Comparison of ENCODE assay signal across 8 cellular contexts in the genomic region with DNA sequence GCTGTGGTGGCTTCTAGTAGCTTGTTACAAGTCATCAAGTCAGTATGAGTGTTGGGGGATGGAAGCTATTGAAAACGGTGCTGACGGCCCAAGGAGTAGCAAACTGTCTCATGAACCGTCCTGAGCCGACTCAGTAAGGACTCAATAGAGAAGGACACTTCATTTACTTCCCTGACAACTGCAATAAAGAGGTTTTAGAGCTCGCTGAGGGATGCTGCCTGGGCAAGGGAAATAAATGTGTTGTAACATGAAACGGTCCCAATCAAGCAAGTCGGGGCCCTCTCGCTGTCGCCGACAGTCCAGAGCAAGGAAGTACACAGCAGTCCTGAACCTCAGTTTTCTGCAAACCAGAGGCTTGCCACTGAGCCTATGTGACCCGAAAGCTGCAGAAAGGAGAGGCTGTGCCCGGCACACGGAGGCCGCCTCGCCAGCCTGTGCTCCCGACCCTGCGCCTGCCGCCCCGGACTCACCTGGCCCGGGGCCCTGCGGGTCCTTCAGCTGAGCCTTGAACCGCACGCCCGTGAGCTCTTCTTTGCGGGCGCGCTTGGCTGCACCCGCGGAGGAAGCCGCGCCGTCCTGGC. TPM values are rescaled to one million over a fixed set of nuclear protein-coding genes. Genes with fewer than 3 reads are reported as not detected.
DNase-seq lines count a peak whose midpoint lies in the region; ATAC-seq and TF ChIP-seq lines count a peak whose summit lies in the region.

No MANE protein-coding gene starts in this region.

- H3K9me3 ChIP-seq in ES-I3 (ENCODE audit: control insufficient read depth, insufficient read depth, low read length) (no peaks in the 10 kb centered on the region), T-helper 17 cell (ENCODE audit: control insufficient read depth, low read length, poor library complexity, severe bottlenecking) (no peaks in the 10 kb centered on the region), trophoblast cell (ENCODE audit: insufficient read depth, low read depth, low read length) (peaks cover 8% of the 10 kb centered on the region)

- H3K4me2 ChIP-seq in trophoblast cell (ENCODE audit: low read length), result peak overlapping the region; percentile 63

- H4K91ac ChIP-seq in trophoblast cell (ENCODE audit: low read depth, low read length), result peak overlapping the region; percentile 20

- H3K4ac ChIP-seq in trophoblast cell (ENCODE audit: low read depth, low read length), result peak overlapping the region; percentile 54

- no peak overlapping the region for H2BK5ac ChIP-seq in trophoblast cell (ENCODE audit: low read depth, low read length, poor library complexity)

- H2BK12ac ChIP-seq in trophoblast cell (ENCODE audit: low read length), result no peak overlapping the region

- H3K4me3 ChIP-seq in fibroblast of pulmonary artery (replicated peaks; ENCODE audit: low read depth, low read length) (peak overlapping the region; percentile 91), trophoblast cell (ENCODE audit: low read depth, low read length) (peak overlapping the region; percentile 95)

- WGBS in trophoblast cell (ENCODE audit: extremely low coverage, insufficient coverage, insufficient read length), result no CpG with 5 or more reads among the region's 32 CpGs

- H3K23ac ChIP-seq in trophoblast cell (ENCODE audit: low read length), result no peak overlapping the region

- peak overlapping the region; percentile 10 for H4K12ac ChIP-seq in trophoblast cell (ENCODE audit: low read depth, low read length)

- no peak for TF ChIP-seq CTCF in fibroblast of pulmonary artery (IDR thresholded peaks at IDR 0.05; ENCODE audit: low read length, missing control alignments)

- no peaks in the 10 kb centered on the region for H3K27me3 ChIP-seq in trophoblast cell (ENCODE audit: insufficient read depth, low read length)

- peak overlapping the region; percentile 80 for H3K9ac ChIP-seq in ES-I3 (ENCODE audit: low read depth, low read length)
- peak overlapping the region; percentile 14 for H3K9ac ChIP-seq in trophoblast cell (ENCODE audit: low read length)

- H3K79me1 ChIP-seq in trophoblast cell (ENCODE audit: low read length), result peaks cover 7% of the 10 kb centered on the region

- H2AK5ac ChIP-seq in trophoblast cell (ENCODE audit: low read length), result peak overlapping the region; percentile 35

- no peaks in the 10 kb centered on the region for H3K27me3 Mint-ChIP-seq in T-helper 17 cell

- no peak overlapping the region for H2BK120ac ChIP-seq in trophoblast cell (ENCODE audit: insufficient read depth, low read length, poor library complexity)

- peak overlapping the region; percentile 8 for H3K27ac Mint-ChIP-seq in T-helper 17 cell

- H3K36me3 Mint-ChIP-seq in T-helper 17 cell (ENCODE audit: low read depth), result no peaks in the 10 kb centered on the region

- peaks cover 10% of the 10 kb centered on the region; the same call in 1 of the 2 replicates for H3K36me3 ChIP-seq in ES-I3 (ENCODE audit: insufficient read depth, low read length)
- H3K36me3 ChIP-seq in trophoblast cell (ENCODE audit: control insufficient read depth in 1 of 2, insufficient read depth in 2 of 2, low read length in 2 of 2), result peaks cover 2 to 4% of the 10 kb centered on the region in 2 experiments

- H3K18ac ChIP-seq in trophoblast cell (ENCODE audit: low read length), result no peak overlapping the region

- H3K79me2 ChIP-seq in trophoblast cell (ENCODE audit: control insufficient read depth, insufficient read depth, low read length, poor library complexity), result peaks cover 4% of the 10 kb centered on the region

- peak; percentile 28 for ATAC-seq in HG02852 (IDR thresholded peaks at IDR 0.05; ENCODE audit: unreplicated experiment)
- ATAC-seq in T-helper 17 cell, result peak; percentile 46

- peak overlapping the region; percentile 88 for H3K4me3 Mint-ChIP-seq in T-helper 17 cell

- DNase-seq in T-helper 17 cell, result no peak
- no peak for DNase-seq in fibroblast of pulmonary artery (ENCODE audit: low read depth)
- no peak for DNase-seq in trophoblast cell
- no peak for DNase-seq in ureter (ENCODE audit: low spot score)
- no peak for DNase-seq in COLO668 (lab: John Stamatoyannopoulos, UW; ENCODE audit: unreplicated experiment)
- DNase-seq in occipital lobe (lab: John Stamatoyannopoulos, UW), result no peak

- peak overlapping the region; percentile 34 for H3K14ac ChIP-seq in trophoblast cell (ENCODE audit: low read length)

- peaks cover 32% of the 10 kb centered on the region for H3K4me1 Mint-ChIP-seq in T-helper 17 cell

- H3K4me1 ChIP-seq in ES-I3 (ENCODE audit: insufficient read depth, low read length) (peaks cover 15% of the 10 kb centered on the region), trophoblast cell (ENCODE audit: control insufficient read depth in 1 of 2, insufficient read depth in 2 of 2, low read length in 2 of 2) (peaks cover 4 to 10% of the 10 kb centered on the region in 2 experiments)

- peak overlapping the region; percentile 61 for H4K8ac ChIP-seq in trophoblast cell (ENCODE audit: low read depth, low read length)

- peak overlapping the region; percentile 89 for H2AFZ ChIP-seq in trophoblast cell (ENCODE audit: insufficient read depth, low read length, poor library complexity)

- no peak overlapping the region for H3K27ac ChIP-seq in trophoblast cell (ENCODE audit: low read depth, low read length)

RNA-seq across cellular contexts. Expression of a gene that starts 0.4 kb away (rescaled TPM):
- total RNA-seq in T-helper 17 cell (10 to 100 TPM; 11.2 to 11.8 TPM), ureter (34.6 TPM), occipital lobe (13.1 TPM)
- polyA plus RNA-seq in trophoblast cell (2013), result 3.0 TPM in 2 replicates

RNA-seq across cellular contexts. Expression of a gene that starts 20.1 kb away (rescaled TPM):
- total RNA-seq in T-helper 17 cell (10 to 100 TPM; 17.9 to 21.9 TPM), ureter (55.3 TPM), occipital lobe (5.6 TPM)
- not detected in 2 replicates for polyA plus RNA-seq in trophoblast cell (2013)
